ENCODE assay signal across 8 cellular contexts in genomic region chr17:1724869-1725641, GRCh38. TPM values are rescaled to one million over a fixed set of nuclear protein-coding genes. Genes with fewer than 3 reads are reported as not detected.
DNase-seq lines count a peak whose midpoint lies in the region; ATAC-seq and TF ChIP-seq lines count a peak whose summit lies in the region.

No MANE protein-coding gene starts in this region.

- DNase-seq in T-helper 1 cell, result no peak
- peak; percentile 43 for DNase-seq in WERI-Rb-1
- peak; percentile 35 for DNase-seq in globus pallidus (ENCODE audit: low spot score)
- DNase-seq in posterior vena cava (ENCODE audit: low spot score), result peak; percentile 82
- DNase-seq in GM13977 (ENCODE audit: low spot score), result no peak
- no peak for DNase-seq in DMS114 treated with DMSO at 0.1 percent for 48 hours (lab: John Stamatoyannopoulos, UW; ENCODE audit: unreplicated experiment)

- TF ChIP-seq CTCF in WERI-Rb-1 (IDR thresholded peaks at IDR 0.05; ENCODE audit: low read depth, low read length) (no peak), GM13977 (IDR thresholded peaks at IDR 0.05; ENCODE audit: extremely low read depth, insufficient read depth, missing control alignments) (no peak)

- no peaks in the 10 kb centered on the region for H3K9me3 Mint-ChIP-seq in T-helper 1 cell treated with Interleukin-12 subunit alpha and Interleukin-12 subunit beta and Interleukin-4 antibody, amounts not matched to agents 30 μg/mL and 1 μg/mL, for 36 hours

- H3K4me3 ChIP-seq in WERI-Rb-1 (ENCODE audit: low read depth, low read length), result peak overlapping the region; percentile 67

- intact Hi-C loops in posterior vena cava (cut with DNase I), result loop anchor here (2.0 to 10.0 kb wide), 3 partner anchors 38 to 140 kb away; partner anchors contain the start of gene SERPINF1 (in 1 of the 2)

- H3K36me3 ChIP-seq in WERI-Rb-1, result peaks cover 16% of the 10 kb centered on the region

- no peaks in the 10 kb centered on the region for H3K27me3 Mint-ChIP-seq in T-helper 1 cell treated with Interleukin-12 subunit alpha and Interleukin-12 subunit beta and Interleukin-4 antibody, amounts not matched to agents 30 μg/mL and 1 μg/mL, for 36 hours (ENCODE audit: low read depth)

- peak overlapping the region; percentile 60 for H3K27ac ChIP-seq in WERI-Rb-1

- no peaks in the 10 kb centered on the region for H3K27me3 ChIP-seq in WERI-Rb-1 (ENCODE audit: insufficient read depth, low read depth, severe bottlenecking)

- no peaks in the 10 kb centered on the region for H3K9me3 ChIP-seq in WERI-Rb-1 (ENCODE audit: severe bottlenecking)

- peak; percentile 25 for ATAC-seq in HG03135 (IDR thresholded peaks at IDR 0.05; ENCODE audit: unreplicated experiment)

- H3K36me3 Mint-ChIP-seq in T-helper 1 cell treated with Interleukin-12 subunit alpha and Interleukin-12 subunit beta and Interleukin-4 antibody, amounts not matched to agents 30 μg/mL and 1 μg/mL, for 36 hours (ENCODE audit: low read depth), result peaks cover 15% of the 10 kb centered on the region

- in situ Hi-C loops in GM13977 (cut with MboI; ENCODE audit: low pct_unique_long_range_greater_than_20kb, low sequenced_read_pairs, unreplicated experiment), result loop anchor here (25.0 kb wide), 1 partner anchor 312 kb away; the partner anchor contains the start of genes DPH1, OVCA2 and RTN4RL1

- peak overlapping the region; percentile 75 for H3K4me3 Mint-ChIP-seq in T-helper 1 cell treated with Interleukin-12 subunit alpha and Interleukin-12 subunit beta and Interleukin-4 antibody, amounts not matched to agents 30 μg/mL and 1 μg/mL, for 36 hours

- H3K27ac Mint-ChIP-seq in T-helper 1 cell treated with Interleukin-12 subunit alpha and Interleukin-12 subunit beta and Interleukin-4 antibody, amounts not matched to agents 30 μg/mL and 1 μg/mL, for 36 hours, result peak overlapping the region; percentile 52

- H3K4me1 Mint-ChIP-seq in T-helper 1 cell treated with Interleukin-12 subunit alpha and Interleukin-12 subunit beta and Interleukin-4 antibody, amounts not matched to agents 30 μg/mL and 1 μg/mL, for 36 hours (ENCODE audit: low read depth), result peaks cover 29% of the 10 kb centered on the region

RNA-seq across cellular contexts. Expression of gene WDR81, which starts 0.6 kb away (rescaled TPM):
- total RNA-seq in posterior vena cava, result 10 to 100 TPM; 26.3 to 30.8 TPM

RNA-seq across cellular contexts. Expression of gene TLCD2, which starts 14.9 kb away (rescaled TPM):
- 1 to 10 TPM; 7.6 to 8.2 TPM for total RNA-seq in posterior vena cava

RNA-seq across cellular contexts. Expression of gene SERPINF2, which starts 17.6 kb away (rescaled TPM):
- 10 to 100 TPM; 40.7 to 41.7 TPM for total RNA-seq in posterior vena cava

RNA-seq across cellular contexts. Expression of gene SERPINF1, which starts 36.8 kb away (rescaled TPM):
- 1,000 to 10,000 TPM in 1 of 2 donors, 100 to 1,000 TPM in 1; 710 to 1,223 TPM for total RNA-seq in posterior vena cava

RNA-seq across cellular contexts. Expression of gene PRPF8, which starts 40.4 kb away (rescaled TPM):
- total RNA-seq in posterior vena cava, result 100 to 1,000 TPM; 173 to 190 TPM

Comparison
In these comparisons a context has a peak if more than half of its experiments do, and no peak if none do; other contexts are left out.
1. DNase-seq: peak in WERI-Rb-1 (single experiment), globus pallidus (single experiment) and posterior vena cava (single experiment); none in T-helper 1 cell (0 of 5), GM13977 (single experiment) and DMS114 treated with DMSO at 0.1 percent for 48 hours (single experiment).